Comparison of ENCODE assay signal across 1 cellular context in the genomic region with DNA sequence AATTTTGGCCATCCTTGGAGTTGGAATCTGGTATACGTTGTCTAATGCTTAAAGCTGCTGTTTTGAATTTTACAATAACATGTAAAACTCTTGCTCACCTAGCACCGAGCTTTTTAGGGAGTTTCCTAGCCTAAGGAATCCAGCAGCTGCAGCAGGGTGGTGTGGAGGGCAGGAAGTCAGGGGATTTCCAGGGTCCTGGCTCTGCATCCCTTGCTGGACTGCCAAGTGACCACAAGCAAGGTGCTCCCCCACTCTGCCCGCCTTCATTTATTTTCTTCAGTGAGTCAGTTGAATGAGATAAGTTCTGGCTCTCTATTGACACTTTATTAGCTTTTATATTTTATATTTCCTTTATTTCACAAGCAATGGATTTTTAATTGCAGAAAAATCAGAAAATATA.
TF ChIP-seq lines count a peak whose summit lies in the region.

No MANE protein-coding gene starts in this region.

TF ChIP-seq in SK-N-SH, 30 proteins besides CTCF, POLR2A, EP300 and RAD21 (continued from another document):
- TF ChIP-seq, protein P1, sequence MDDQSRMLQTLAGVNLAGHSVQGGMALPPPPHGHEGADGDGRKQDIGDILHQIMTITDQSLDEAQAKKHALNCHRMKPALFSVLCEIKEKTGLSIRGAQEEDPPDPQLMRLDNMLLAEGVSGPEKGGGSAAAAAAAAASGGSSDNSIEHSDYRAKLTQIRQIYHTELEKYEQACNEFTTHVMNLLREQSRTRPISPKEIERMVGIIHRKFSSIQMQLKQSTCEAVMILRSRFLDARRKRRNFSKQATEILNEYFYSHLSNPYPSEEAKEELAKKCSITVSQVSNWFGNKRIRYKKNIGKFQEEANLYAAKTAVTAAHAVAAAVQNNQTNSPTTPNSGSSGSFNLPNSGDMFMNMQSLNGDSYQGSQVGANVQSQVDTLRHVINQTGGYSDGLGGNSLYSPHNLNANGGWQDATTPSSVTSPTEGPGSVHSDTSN (IDR thresholded peaks at IDR 0.05), result no peak
- TF ChIP-seq RFX5 (IDR thresholded peaks at IDR 0.05; ENCODE audit: low read length) (no peak), NFIC (IDR thresholded peaks at IDR 0.05; ENCODE audit: borderline replicate concordance) (peak; percentile 33; the same call in 1 of the 2 replicates), TEAD4 (IDR thresholded peaks at IDR 0.05; ENCODE audit: borderline replicate concordance, insufficient read depth) (no peak), MEF2A (IDR thresholded peaks at IDR 0.05; ENCODE audit: borderline replicate concordance, low read depth) (no peak), EZH2phosphoT487 (IDR thresholded peaks at IDR 0.05; ENCODE audit: borderline replicate concordance, low read depth) (no peak), SMC3 (IDR thresholded peaks at IDR 0.05; ENCODE audit: low read depth, low read length) (no peak), TCF12 (IDR thresholded peaks at IDR 0.05) (no peak), MXI1 (IDR thresholded peaks at IDR 0.05; ENCODE audit: low read depth, low read length) (no peak; the same call in 1 of the 2 replicates), FOXJ3 (CRISPR knock-in tag; IDR thresholded peaks at IDR 0.05) (no peak), GABPA (IDR thresholded peaks at IDR 0.05; ENCODE audit: low read depth) (no peak), YY1 (IDR thresholded peaks at IDR 0.05; ENCODE audit: low read depth) (no peak), FOSL2 (IDR thresholded peaks at IDR 0.05; ENCODE audit: borderline replicate concordance, low read depth) (peak; percentile 5; the same call in 1 of the 2 replicates), SIN3A (IDR thresholded peaks at IDR 0.05; ENCODE audit: borderline replicate concordance, low read depth, low read length) (no peak), JUND (IDR thresholded peaks at IDR 0.05) (peak; percentile 26; the same call in 1 of the 2 replicates), ELF1 (IDR thresholded peaks at IDR 0.05) (no peak), RXRA (IDR thresholded peaks at IDR 0.05; ENCODE audit: borderline replicate concordance, low read depth) (0 out of 2 replicates have a peak, but pooled peaks have one; percentile 21), TAF1 (IDR thresholded peaks at IDR 0.05; ENCODE audit: borderline replicate concordance, low read depth, low read length) (no peak), RCOR1 (IDR thresholded peaks at IDR 0.05; ENCODE audit: low read length) (no peak), GATA2 (CRISPR knock-in tag; IDR thresholded peaks at IDR 0.05) (no peak), POLR2AphosphoS5 (IDR thresholded peaks at IDR 0.05; ENCODE audit: low read depth, low read length) (no peak)
- TF ChIP-seq, protein P2, sequence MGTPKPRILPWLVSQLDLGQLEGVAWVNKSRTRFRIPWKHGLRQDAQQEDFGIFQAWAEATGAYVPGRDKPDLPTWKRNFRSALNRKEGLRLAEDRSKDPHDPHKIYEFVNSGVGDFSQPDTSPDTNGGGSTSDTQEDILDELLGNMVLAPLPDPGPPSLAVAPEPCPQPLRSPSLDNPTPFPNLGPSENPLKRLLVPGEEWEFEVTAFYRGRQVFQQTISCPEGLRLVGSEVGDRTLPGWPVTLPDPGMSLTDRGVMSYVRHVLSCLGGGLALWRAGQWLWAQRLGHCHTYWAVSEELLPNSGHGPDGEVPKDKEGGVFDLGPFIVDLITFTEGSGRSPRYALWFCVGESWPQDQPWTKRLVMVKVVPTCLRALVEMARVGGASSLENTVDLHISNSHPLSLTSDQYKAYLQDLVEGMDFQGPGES (IDR thresholded peaks at IDR 0.05; ENCODE audit: low read depth, low read length), result no peak
- TF ChIP-seq, protein P3, sequence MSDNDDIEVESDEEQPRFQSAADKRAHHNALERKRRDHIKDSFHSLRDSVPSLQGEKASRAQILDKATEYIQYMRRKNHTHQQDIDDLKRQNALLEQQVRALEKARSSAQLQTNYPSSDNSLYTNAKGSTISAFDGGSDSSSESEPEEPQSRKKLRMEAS (IDR thresholded peaks at IDR 0.05; ENCODE audit: low read depth), result no peak
- TF ChIP-seq, protein P4, sequence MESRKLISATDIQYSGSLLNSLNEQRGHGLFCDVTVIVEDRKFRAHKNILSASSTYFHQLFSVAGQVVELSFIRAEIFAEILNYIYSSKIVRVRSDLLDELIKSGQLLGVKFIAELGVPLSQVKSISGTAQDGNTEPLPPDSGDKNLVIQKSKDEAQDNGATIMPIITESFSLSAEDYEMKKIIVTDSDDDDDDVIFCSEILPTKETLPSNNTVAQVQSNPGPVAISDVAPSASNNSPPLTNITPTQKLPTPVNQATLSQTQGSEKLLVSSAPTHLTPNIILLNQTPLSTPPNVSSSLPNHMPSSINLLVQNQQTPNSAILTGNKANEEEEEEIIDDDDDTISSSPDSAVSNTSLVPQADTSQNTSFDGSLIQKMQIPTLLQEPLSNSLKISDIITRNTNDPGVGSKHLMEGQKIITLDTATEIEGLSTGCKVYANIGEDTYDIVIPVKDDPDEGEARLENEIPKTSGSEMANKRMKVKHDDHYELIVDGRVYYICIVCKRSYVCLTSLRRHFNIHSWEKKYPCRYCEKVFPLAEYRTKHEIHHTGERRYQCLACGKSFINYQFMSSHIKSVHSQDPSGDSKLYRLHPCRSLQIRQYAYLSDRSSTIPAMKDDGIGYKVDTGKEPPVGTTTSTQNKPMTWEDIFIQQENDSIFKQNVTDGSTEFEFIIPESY (IDR thresholded peaks at IDR 0.05; ENCODE audit: borderline replicate concordance, low read depth), result no peak
- TF ChIP-seq, protein P5, sequence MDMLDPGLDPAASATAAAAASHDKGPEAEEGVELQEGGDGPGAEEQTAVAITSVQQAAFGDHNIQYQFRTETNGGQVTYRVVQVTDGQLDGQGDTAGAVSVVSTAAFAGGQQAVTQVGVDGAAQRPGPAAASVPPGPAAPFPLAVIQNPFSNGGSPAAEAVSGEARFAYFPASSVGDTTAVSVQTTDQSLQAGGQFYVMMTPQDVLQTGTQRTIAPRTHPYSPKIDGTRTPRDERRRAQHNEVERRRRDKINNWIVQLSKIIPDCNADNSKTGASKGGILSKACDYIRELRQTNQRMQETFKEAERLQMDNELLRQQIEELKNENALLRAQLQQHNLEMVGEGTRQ (IDR thresholded peaks at IDR 0.05; ENCODE audit: borderline replicate concordance, low read depth, low read length), result no peak
- TF ChIP-seq, protein P6, sequence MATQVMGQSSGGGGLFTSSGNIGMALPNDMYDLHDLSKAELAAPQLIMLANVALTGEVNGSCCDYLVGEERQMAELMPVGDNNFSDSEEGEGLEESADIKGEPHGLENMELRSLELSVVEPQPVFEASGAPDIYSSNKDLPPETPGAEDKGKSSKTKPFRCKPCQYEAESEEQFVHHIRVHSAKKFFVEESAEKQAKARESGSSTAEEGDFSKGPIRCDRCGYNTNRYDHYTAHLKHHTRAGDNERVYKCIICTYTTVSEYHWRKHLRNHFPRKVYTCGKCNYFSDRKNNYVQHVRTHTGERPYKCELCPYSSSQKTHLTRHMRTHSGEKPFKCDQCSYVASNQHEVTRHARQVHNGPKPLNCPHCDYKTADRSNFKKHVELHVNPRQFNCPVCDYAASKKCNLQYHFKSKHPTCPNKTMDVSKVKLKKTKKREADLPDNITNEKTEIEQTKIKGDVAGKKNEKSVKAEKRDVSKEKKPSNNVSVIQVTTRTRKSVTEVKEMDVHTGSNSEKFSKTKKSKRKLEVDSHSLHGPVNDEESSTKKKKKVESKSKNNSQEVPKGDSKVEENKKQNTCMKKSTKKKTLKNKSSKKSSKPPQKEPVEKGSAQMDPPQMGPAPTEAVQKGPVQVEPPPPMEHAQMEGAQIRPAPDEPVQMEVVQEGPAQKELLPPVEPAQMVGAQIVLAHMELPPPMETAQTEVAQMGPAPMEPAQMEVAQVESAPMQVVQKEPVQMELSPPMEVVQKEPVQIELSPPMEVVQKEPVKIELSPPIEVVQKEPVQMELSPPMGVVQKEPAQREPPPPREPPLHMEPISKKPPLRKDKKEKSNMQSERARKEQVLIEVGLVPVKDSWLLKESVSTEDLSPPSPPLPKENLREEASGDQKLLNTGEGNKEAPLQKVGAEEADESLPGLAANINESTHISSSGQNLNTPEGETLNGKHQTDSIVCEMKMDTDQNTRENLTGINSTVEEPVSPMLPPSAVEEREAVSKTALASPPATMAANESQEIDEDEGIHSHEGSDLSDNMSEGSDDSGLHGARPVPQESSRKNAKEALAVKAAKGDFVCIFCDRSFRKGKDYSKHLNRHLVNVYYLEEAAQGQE (IDR thresholded peaks at IDR 0.05; ENCODE audit: low read depth, low read length), result no peak
- TF ChIP-seq, protein P7, sequence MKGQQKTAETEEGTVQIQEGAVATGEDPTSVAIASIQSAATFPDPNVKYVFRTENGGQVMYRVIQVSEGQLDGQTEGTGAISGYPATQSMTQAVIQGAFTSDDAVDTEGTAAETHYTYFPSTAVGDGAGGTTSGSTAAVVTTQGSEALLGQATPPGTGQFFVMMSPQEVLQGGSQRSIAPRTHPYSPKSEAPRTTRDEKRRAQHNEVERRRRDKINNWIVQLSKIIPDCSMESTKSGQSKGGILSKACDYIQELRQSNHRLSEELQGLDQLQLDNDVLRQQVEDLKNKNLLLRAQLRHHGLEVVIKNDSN (IDR thresholded peaks at IDR 0.05; ENCODE audit: borderline replicate concordance, low read depth), result no peak
